22 cellular contexts compared by ENCODE assay signal in genomic region chr7:40889099-40889498, GRCh38.
"Had no signal": no experiment of that assay in that cellular context is flagged by ENCODE, and none has a peak within 500 bp of the region (broad histone marks: within the 10 kb centered on the region; RNA-seq: fewer than 3 reads in every experiment).

No MANE protein-coding gene starts in this region.

- H3K4me3 ChIP-seq: MG63, Peyer's patch had no signal

- ATAC-seq: activated CD8-positive, alpha-beta memory T cell treated with anti-CD3 and anti-CD28 coated beads, Interleukin-2, amount 10 ng/mL, durations not matched to agents 7 days and 5 days; WTC11 had no signal

- H3K36me3 ChIP-seq: MG63, Peyer's patch had no signal

- DNase-seq: activated CD4-positive, alpha-beta T cell treated with anti-CD3 and anti-CD28 coated beads for 48 hours; activated CD4-positive, alpha-beta T cell treated with anti-CD3 and anti-CD28 coated beads, Interleukin-2, amount 50 U/mL, for 4 hours; activated CD4-positive, CD25-positive, alpha-beta regulatory T cell treated with anti-CD3 and anti-CD28 coated beads, Interleukin-2, amount 50 U/mL, for 72 hours; activated CD8-positive, alpha-beta memory T cell treated with anti-CD3 and anti-CD28 coated beads, Interleukin-2, amount 10 ng/mL, durations not matched to agents 7 days and 5 days; activated gamma-delta T cell; activated naive CD4-positive, alpha-beta T cell treated with anti-CD3 and anti-CD28 coated beads for 36 hours; activated T-cell treated with anti-CD3 and anti-CD28 coated beads, Interleukin-2, amount 50 U/mL, for 24 hours; amygdala; caudate nucleus; MG63; MV-4-11; NCI-H1105; NCI-H1436 treated with DMSO at 0.1 percent for 48 hours; NCI-H187; NCI-H2081; NCI-H510A treated with DMSO at 0.1 percent for 48 hours; NCI-H69; NK-92 treated with Interleukin-12 subunit alpha and Interleukin-12 subunit beta, amount 100 ng/mL, for 24 hours; SHP77 treated with DMSO at 0.1 percent for 48 hours had no signal

- H3K4me1 ChIP-seq: Peyer's patch had no signal

- H3K27me3 ChIP-seq: MG63, Peyer's patch had no signal

- H3K27ac ChIP-seq: RWPE1 had no signal
